ENCODE assay signal across 10 cellular contexts in the genomic region with DNA sequence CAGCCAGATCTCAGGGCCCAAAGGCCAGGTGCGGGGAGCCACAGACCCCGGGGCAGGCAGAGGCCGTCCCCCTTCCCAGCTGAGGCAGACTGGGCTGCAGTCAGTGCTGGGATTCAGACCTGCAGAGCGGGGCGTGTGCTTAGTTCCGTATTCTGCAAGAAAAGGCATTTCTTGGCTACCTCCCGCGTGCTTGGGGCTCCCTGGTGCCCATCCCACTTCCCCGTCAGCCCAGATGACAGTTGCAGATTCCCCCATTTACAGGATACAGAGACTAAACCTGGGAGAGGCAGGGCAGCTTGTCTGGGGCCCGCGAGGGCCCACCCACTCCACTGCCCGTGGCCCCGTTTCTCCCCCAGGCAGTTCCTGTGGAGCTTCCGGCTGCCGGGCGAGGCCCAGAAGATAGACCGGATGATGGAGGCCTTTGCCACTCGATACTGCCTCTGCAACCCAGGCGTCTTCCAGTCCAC. TPM values are rescaled to one million over a fixed set of nuclear protein-coding genes. Genes with fewer than 3 reads are reported as not detected.
DNase-seq lines count a peak whose midpoint lies in the region; ATAC-seq lines count a peak whose summit lies in the region.
"Had no signal": no experiment of that assay in that cellular context is flagged by ENCODE, and none has a peak within 500 bp of the region (broad histone marks: within the 10 kb centered on the region; RNA-seq: fewer than 3 reads in every experiment).

No MANE protein-coding gene starts in this region.

- H3K4me1 Mint-ChIP-seq in activated CD8-positive, alpha-beta T cell treated with anti-CD3 and anti-CD28 coated beads, Interleukin-2, amount 10 ng/mL, durations not matched to agents 7 days and 5 days (ENCODE audit: low read depth), result peaks cover 97% of the 10 kb centered on the region

- peak overlapping the region; percentile 72 for H3K4me3 Mint-ChIP-seq in activated CD8-positive, alpha-beta T cell treated with anti-CD3 and anti-CD28 coated beads, Interleukin-2, amount 10 ng/mL, durations not matched to agents 7 days and 5 days

- DNase-seq in stimulated activated CD4-positive, alpha-beta T cell treated with anti-CD3 and anti-CD28 coated beads, Interleukin-12 subunit alpha, Interleukin-12 subunit beta, amount 100 ng/mL, for 4 hours, result peak; percentile 41
- DNase-seq in stimulated activated CD4-positive, alpha-beta T cell treated with anti-CD3 and anti-CD28 coated beads, Interleukin-2, amount 100 ng/mL, for 48 hours, result no peak
- peak; percentile 69 for DNase-seq in activated CD8-positive, alpha-beta T cell treated with anti-CD3 and anti-CD28 coated beads, Interleukin-2, amount 10 ng/mL, durations not matched to agents 7 days and 5 days
- DNase-seq in left colon (peak in 1 of 2 donors; percentile 23), NCI-H748 treated with DMSO at 0.1 percent for 48 hours (lab: John Stamatoyannopoulos, UW) (no peak), kidney glomerular epithelial cell (lab: John Stamatoyannopoulos, UW) (no peak), COLO829 (ENCODE audit: low spot score) (no peak), DMS114 treated with DMSO at 0.1 percent for 48 hours (lab: John Stamatoyannopoulos, UW; ENCODE audit: unreplicated experiment) (no peak)
- DNase-seq: thyroid gland had no signal

- CTCF ChIA-PET in activated CD8-positive, alpha-beta T cell treated with anti-CD3 and anti-CD28 coated beads, Interleukin-2, amount 10 ng/mL, durations not matched to agents 7 days and 5 days (lab: Charles Lee), result interaction anchor here (0.6 to 3.6 kb wide), 10 partner anchors 9 to 172 kb away, joined by 3 to 14 read pairs (median 4); a partner anchor contains a TSS

- peak overlapping the region; percentile 97 for H3K27ac Mint-ChIP-seq in activated CD8-positive, alpha-beta T cell treated with anti-CD3 and anti-CD28 coated beads, Interleukin-2, amount 10 ng/mL, durations not matched to agents 7 days and 5 days

- H3K36me3 Mint-ChIP-seq in activated CD8-positive, alpha-beta T cell treated with anti-CD3 and anti-CD28 coated beads, Interleukin-2, amount 10 ng/mL, durations not matched to agents 7 days and 5 days (ENCODE audit: low read depth), result peaks cover 94% of the 10 kb centered on the region

- no peaks in the 10 kb centered on the region for H3K27me3 Mint-ChIP-seq in activated CD8-positive, alpha-beta T cell treated with anti-CD3 and anti-CD28 coated beads, Interleukin-2, amount 10 ng/mL, durations not matched to agents 7 days and 5 days (ENCODE audit: low read depth)

- intact Hi-C loops in left colon (cut with DNase I, micrococcal nuclease), result no loop called here

- H3K9me3 Mint-ChIP-seq in activated CD8-positive, alpha-beta T cell treated with anti-CD3 and anti-CD28 coated beads, Interleukin-2, amount 10 ng/mL, durations not matched to agents 7 days and 5 days (ENCODE audit: insufficient read depth), result no peaks in the 10 kb centered on the region

- POLR2A ChIA-PET in activated CD8-positive, alpha-beta T cell treated with anti-CD3 and anti-CD28 coated beads, Interleukin-2, amount 10 ng/mL, durations not matched to agents 7 days and 5 days (lab: Charles Lee), result interaction anchor here (0.7 to 2.1 kb wide), 7 partner anchors 9 to 243 kb away, joined by 3 to 14 read pairs (median 5); a partner anchor contains a TSS

- ATAC-seq in activated CD8-positive, alpha-beta T cell treated with anti-CD3 and anti-CD28 coated beads, Interleukin-2, amount 10 ng/mL, durations not matched to agents 7 days and 5 days, result peak; percentile 74
- peak; percentile 17 for ATAC-seq in left colon

RNA-seq across cellular contexts. Expression of a gene that starts 18.3 kb away (rescaled TPM):
- 100 to 1,000 TPM; 107 to 114 TPM for total RNA-seq in activated CD8-positive, alpha-beta T cell treated with anti-CD3 and anti-CD28 coated beads, Interleukin-2, amount 10 ng/mL, durations not matched to agents 7 days and 5 days
- 10 to 100 TPM in 1 of 2 donors, 1 to 10 TPM in 1; 2.6 to 10.4 TPM for total RNA-seq in left colon
- total RNA-seq: smooth muscle cell had no signal

RNA-seq across cellular contexts. Expression of a gene that starts 56.5 kb away (rescaled TPM):
- total RNA-seq in activated CD8-positive, alpha-beta T cell treated with anti-CD3 and anti-CD28 coated beads, Interleukin-2, amount 10 ng/mL, durations not matched to agents 7 days and 5 days, result 1,000 to 10,000 TPM; 1,167 to 1,252 TPM
- 10 to 100 TPM; 20.9 to 22.6 TPM for total RNA-seq in left colon

Comparison
In these comparisons a context has a peak if more than half of its experiments do, and no peak if none do; other contexts are left out.
1. DNase-seq: peak in stimulated activated CD4-positive, alpha-beta T cell treated with anti-CD3 and anti-CD28 coated beads, Interleukin-12 subunit alpha, Interleukin-12 subunit beta, amount 100 ng/mL, for 4 hours (single experiment) and activated CD8-positive, alpha-beta T cell treated with anti-CD3 and anti-CD28 coated beads, Interleukin-2, amount 10 ng/mL, durations not matched to agents 7 days and 5 days (single experiment); none in stimulated activated CD4-positive, alpha-beta T cell treated with anti-CD3 and anti-CD28 coated beads, Interleukin-2, amount 100 ng/mL, for 48 hours (0 of 2), NCI-H748 treated with DMSO at 0.1 percent for 48 hours (single experiment), kidney glomerular epithelial cell (single experiment), COLO829 (single experiment) and DMS114 treated with DMSO at 0.1 percent for 48 hours (single experiment).
2. RNA of a gene that starts 18.3 kb away (total RNA-seq): 107 to 114 TPM in activated CD8-positive, alpha-beta T cell treated with anti-CD3 and anti-CD28 coated beads, Interleukin-2, amount 10 ng/mL, durations not matched to agents 7 days and 5 days; 2.6 to 10.4 TPM in left colon; every median in the first group is over 4 times any median in the second.
3. RNA of a gene that starts 56.5 kb away (total RNA-seq): 1,167 to 1,252 TPM in activated CD8-positive, alpha-beta T cell treated with anti-CD3 and anti-CD28 coated beads, Interleukin-2, amount 10 ng/mL, durations not matched to agents 7 days and 5 days; 20.9 to 22.6 TPM in left colon; every median in the first group is over 10 times any median in the second.